ENCODE assay signal across 8 cellular contexts in genomic region chr17:81666342-81667191, GRCh38. TPM values are rescaled to one million over a fixed set of nuclear protein-coding genes. Genes with fewer than 3 reads are reported as not detected.
DNase-seq lines count a peak whose midpoint lies in the region; ATAC-seq and TF ChIP-seq lines count a peak whose summit lies in the region.

TSS of gene CCDC137 (plus strand) at chr17:81666737. CDS start at chr17:81666767, 30 bp downstream.
TSS of gene OXLD1 (minus strand) at chr17:81666605. CDS start at chr17:81666577, 28 bp downstream.

- H3K36me3 ChIP-seq in KOPT-K1 (ENCODE audit: insufficient read depth, low read length) (peaks cover 51% of the 10 kb centered on the region), Peyer's patch (peaks cover 0 to 32% (median 0%) of the 10 kb centered on the region in 3 donors), esophagus squamous epithelium (peaks cover 19 to 48% (median 24%) of the 10 kb centered on the region in 3 donors)

- intact Hi-C loops in esophagus squamous epithelium (cut with DNase I): no loop called here

- peaks cover 0 to 22% (median 10%) of the 10 kb centered on the region in 4 donors for H3K4me1 ChIP-seq in Peyer's patch
- H3K4me1 ChIP-seq in esophagus squamous epithelium: peaks cover 30 to 63% (median 42%) of the 10 kb centered on the region in 3 donors

- peak within 1 kb of the TSS; percentile 88 for H3K27ac ChIP-seq in KOPT-K1 (ENCODE audit: low read depth, low read length, poor library complexity, severe bottlenecking)
- H3K27ac ChIP-seq in Peyer's patch: peak within 1 kb of the TSS; percentile 87 to 96 (median 88)
- peak within 1 kb of the TSS; percentile 92 to 98 (median 94) for H3K27ac ChIP-seq in esophagus squamous epithelium

- WGBS in esophagus squamous epithelium, 2 donors: 0% methylated on average over 4 to 5 of the region's 96 CpGs

- DNase-seq in DMS79 treated with DMSO at 0.1 percent for 48 hours (lab: John Stamatoyannopoulos, UW): peak; percentile 65
- peak; percentile 94 to 98 (median 97) for DNase-seq in Peyer's patch
- peak; percentile 94 to 96 for DNase-seq in activated T-cell treated with anti-CD3 and anti-CD28 coated beads, Interleukin-2, amount 50 U/mL, for 48 hours
- peak; percentile 75 for DNase-seq in esophagus squamous epithelium (lab: John Stamatoyannopoulos, UW)
- DNase-seq in myocyte (ENCODE audit: low read depth): peak; percentile 96
- peak; percentile 85 to 92 for DNase-seq in stimulated activated CD8-positive, alpha-beta memory T cell treated with anti-CD3 and anti-CD28 coated beads, Interleukin-7, amount 100 ng/mL, for 4 hours (ENCODE audit: low read depth in 2 of 2)

- ATAC-seq in GM21786 (IDR thresholded peaks at IDR 0.05; ENCODE audit: unreplicated experiment): peak; percentile 87

- no peaks in the 10 kb centered on the region for H3K9me3 ChIP-seq in KOPT-K1 (ENCODE audit: insufficient read depth, low read length, poor library complexity, severe bottlenecking)
- H3K9me3 ChIP-seq in Peyer's patch: no peaks in the 10 kb centered on the region
- H3K9me3 ChIP-seq in esophagus squamous epithelium: no peaks in the 10 kb centered on the region

- H3K4me3 ChIP-seq in Peyer's patch: peak within 1 kb of the TSS; percentile 79 to 99 (median 90)
- peak within 1 kb of the TSS; percentile 87 to 97 (median 91) for H3K4me3 ChIP-seq in esophagus squamous epithelium

- H3K27me3 ChIP-seq in Peyer's patch: no peaks in the 10 kb centered on the region
- no peaks in the 10 kb centered on the region for H3K27me3 ChIP-seq in esophagus squamous epithelium

- TF ChIP-seq CTCF in Peyer's patch (IDR thresholded peaks at IDR 0.05): no peak
- no peak for TF ChIP-seq CTCF in esophagus squamous epithelium (IDR thresholded peaks at IDR 0.05)

- TF ChIP-seq POLR2A in Peyer's patch (IDR thresholded peaks at IDR 0.05) (peak; percentile 79 to 83), esophagus squamous epithelium (IDR thresholded peaks at IDR 0.05) (peak in 3 of 4 donors; percentile 65 to 91 (median 87))

RNA-seq across cellular contexts. Expression of gene CCDC137, which starts in this region (rescaled TPM):
- total RNA-seq in Peyer's patch: 10 to 100 TPM; 13.9 to 27.2 (median 17.0) TPM
- total RNA-seq in esophagus squamous epithelium: 10 to 100 TPM; 18.2 to 25.6 (median 21.4) TPM
- 12.5 and 16.5 TPM in 2 replicates for total RNA-seq in myocyte
- polyA plus RNA-seq in myocyte (2012): 14.6 TPM

RNA-seq across cellular contexts. Expression of gene OXLD1, which starts in this region (rescaled TPM):
- total RNA-seq in Peyer's patch (10 to 100 TPM in 3 of 4 donors, 1 to 10 TPM in 1; 1.7 to 55.4 (median 41.9) TPM), esophagus squamous epithelium (10 to 100 TPM; 17.6 to 54.5 (median 37.4) TPM), myocyte (33.8 and 35.7 TPM in 2 replicates)
- 44.1 TPM for polyA plus RNA-seq in myocyte (2012)

Comparison
In these comparisons a context has a peak if more than half of its experiments do, and no peak if none do; other contexts are left out.
1. Peak in every context shown above with its lines: DNase-seq, ATAC-seq, H3K4me3 ChIP-seq and H3K27ac ChIP-seq.